9 cellular contexts compared by ENCODE assay signal in the genomic region with DNA sequence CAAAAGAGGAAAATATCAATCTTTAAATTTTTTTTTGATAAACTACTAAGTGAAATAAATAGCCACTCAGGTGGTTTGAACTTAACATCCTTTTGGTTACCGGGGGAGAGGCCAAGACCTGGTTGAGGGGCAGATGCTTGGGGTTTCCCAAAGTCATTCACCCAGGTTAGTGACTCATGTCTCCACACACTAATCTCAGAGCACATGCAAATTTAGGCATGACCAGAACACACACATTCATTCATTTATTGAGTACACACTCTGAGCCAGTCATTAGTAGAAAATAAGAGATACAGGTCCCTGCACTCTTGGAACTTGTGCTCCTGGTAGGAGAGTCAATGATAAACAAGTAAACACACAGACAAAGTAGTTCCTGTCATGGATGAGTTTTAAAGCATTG. TPM values are rescaled to one million over a fixed set of nuclear protein-coding genes. Genes with fewer than 3 reads are reported as not detected.
A peak's percentile ranks its signal among the peaks of the same experiment; 100 is the strongest.
DNase-seq lines count a peak whose midpoint lies in the region; ATAC-seq and TF ChIP-seq lines count a peak whose summit lies in the region.
"Had no signal": no experiment of that assay in that cellular context is flagged by ENCODE, and none has a peak within 500 bp of the region (broad histone marks: within the 10 kb centered on the region; RNA-seq: fewer than 3 reads in every experiment).

No MANE protein-coding gene starts in this region.

- H3K4me1 ChIP-seq in trophoblast cell (ENCODE audit: control insufficient read depth in 1 of 2, insufficient read depth in 2 of 2, low read length in 2 of 2): no peaks in the 10 kb centered on the region
- H3K4me1 ChIP-seq in GM23248 (ENCODE audit: insufficient read depth): no peaks in the 10 kb centered on the region

- no peaks in the 10 kb centered on the region for H4K20me1 ChIP-seq in GM23248 (ENCODE audit: insufficient read depth)

- no peak overlapping the region for H4K8ac ChIP-seq in trophoblast cell (ENCODE audit: low read depth, low read length)

- H3K27me3 ChIP-seq in trophoblast cell (ENCODE audit: insufficient read depth, low read length): peaks cover 2% of the 10 kb centered on the region
- H3K27me3 ChIP-seq in GM23248 (replicated peaks; ENCODE audit: insufficient read depth): no peaks in the 10 kb centered on the region

- H3K4ac ChIP-seq in trophoblast cell (ENCODE audit: low read depth, low read length): no peak overlapping the region

- no peak overlapping the region for H3K4me2 ChIP-seq in trophoblast cell (ENCODE audit: low read length)
- no peak overlapping the region for H3K4me2 ChIP-seq in GM23248 (ENCODE audit: unreplicated experiment)

- no peak overlapping the region for H4K12ac ChIP-seq in trophoblast cell (ENCODE audit: low read depth, low read length)

- no peak overlapping the region for H2AK5ac ChIP-seq in trophoblast cell (ENCODE audit: low read length)

- H3K36me3 Mint-ChIP-seq in natural killer cell treated with Interleukin-12 subunit alpha and Interleukin-12 subunit beta and Interleukin-15 and Interleukin-18, amount 100 ng/mL, for 72 hours: no peaks in the 10 kb centered on the region
- no peaks in the 10 kb centered on the region for H3K36me3 Mint-ChIP-seq in natural killer cell
- peaks cover 4 to 10% of the 10 kb centered on the region in 2 donors for H3K36me3 Mint-ChIP-seq in stimulated activated naive B cell treated with anti-CD40 and anti-IgM and Interleukin-4, amounts not matched to agents 10 μg/mL and 1 μg/mL and 100 μg/mL, for 72 hours

- H3K18ac ChIP-seq in trophoblast cell (ENCODE audit: low read length): no peak overlapping the region

- no peak overlapping the region for H3K14ac ChIP-seq in trophoblast cell (ENCODE audit: low read length)

- peak; percentile 66 to 88 for ATAC-seq in natural killer cell treated with Interleukin-12 subunit alpha and Interleukin-12 subunit beta and Interleukin-15 and Interleukin-18, amount 100 ng/mL, for 72 hours
- ATAC-seq in natural killer cell (no peak), GM21619 (IDR thresholded peaks at IDR 0.05; ENCODE audit: unreplicated experiment) (peak; percentile 88), HG03354 (IDR thresholded peaks at IDR 0.05; ENCODE audit: poor library complexity, severe bottlenecking, unreplicated experiment) (peak; percentile 91)
- ATAC-seq in stimulated activated naive B cell treated with anti-CD40 and anti-IgM and Interleukin-4, amounts not matched to agents 10 μg/mL and 1 μg/mL and 100 μg/mL, for 72 hours (replicated peaks): peak; percentile 99 to 100

- in situ Hi-C loops in GM23248 (cut with MboI): no loop called here

- no peak overlapping the region for H4K91ac ChIP-seq in trophoblast cell (ENCODE audit: low read depth, low read length)

- no peaks in the 10 kb centered on the region for H3K79me2 ChIP-seq in trophoblast cell (ENCODE audit: control insufficient read depth, insufficient read depth, low read length, poor library complexity)
- H3K79me2 ChIP-seq in GM23248 (ENCODE audit: insufficient read depth): no peaks in the 10 kb centered on the region

- intact Hi-C loops in natural killer cell (cut with micrococcal nuclease): no loop called here

- no peak overlapping the region for H3K23ac ChIP-seq in trophoblast cell (ENCODE audit: low read length)

- H3K4me1 Mint-ChIP-seq in natural killer cell treated with Interleukin-12 subunit alpha and Interleukin-12 subunit beta and Interleukin-15 and Interleukin-18, amount 100 ng/mL, for 72 hours (ENCODE audit: low read depth in 2 of 2): no peaks in the 10 kb centered on the region
- H3K4me1 Mint-ChIP-seq in natural killer cell: no peaks in the 10 kb centered on the region
- peaks cover 39 to 46% of the 10 kb centered on the region in 2 donors for H3K4me1 Mint-ChIP-seq in stimulated activated naive B cell treated with anti-CD40 and anti-IgM and Interleukin-4, amounts not matched to agents 10 μg/mL and 1 μg/mL and 100 μg/mL, for 72 hours

- H3K27ac ChIP-seq in trophoblast cell (ENCODE audit: low read depth, low read length) (no peak overlapping the region), GM23248 (no peak overlapping the region)

- H2BK12ac ChIP-seq in trophoblast cell (ENCODE audit: low read length): no peak overlapping the region

- DNase-seq in natural killer cell treated with Interleukin-12 subunit alpha and Interleukin-12 subunit beta and Interleukin-15 and Interleukin-18, amount 100 ng/mL, for 72 hours (ENCODE audit: low spot score): no peak
- no peak for DNase-seq in natural killer cell
- peak; percentile 67 for DNase-seq in stimulated activated naive B cell treated with anti-CD40 and anti-IgM and Interleukin-4, amounts not matched to agents 10 μg/mL and 1 μg/mL and 100 μg/mL, for 72 hours
- DNase-seq in trophoblast cell: no peak
- no peak for DNase-seq in retina
- DNase-seq in GM23248: no peak

- no peaks in the 10 kb centered on the region for H3K9me2 ChIP-seq in GM23248 (ENCODE audit: insufficient read depth)

- no CpG with 5 or more reads among the region's 1 CpG for WGBS in trophoblast cell (ENCODE audit: extremely low coverage, insufficient coverage, insufficient read length)
- 17 to 18% methylated on average over 1 of the region's 1 CpG for WGBS in GM23248 (ENCODE audit: low coverage in 1 of 2, low lambda C conversion rate in 2 of 2, missing lambda C conversion rate in 2 of 2), 2 experiments

- no peak overlapping the region for H3K4me3 Mint-ChIP-seq in natural killer cell treated with Interleukin-12 subunit alpha and Interleukin-12 subunit beta and Interleukin-15 and Interleukin-18, amount 100 ng/mL, for 72 hours
- no peak overlapping the region for H3K4me3 Mint-ChIP-seq in natural killer cell
- H3K4me3 Mint-ChIP-seq in stimulated activated naive B cell treated with anti-CD40 and anti-IgM and Interleukin-4, amounts not matched to agents 10 μg/mL and 1 μg/mL and 100 μg/mL, for 72 hours: no peak overlapping the region

- H3K9ac ChIP-seq in trophoblast cell (ENCODE audit: low read length) (no peak overlapping the region), GM23248 (no peak overlapping the region)

- H2BK120ac ChIP-seq in trophoblast cell (ENCODE audit: insufficient read depth, low read length, poor library complexity): no peak overlapping the region

- peaks cover 4% of the 10 kb centered on the region for H3K9me3 Mint-ChIP-seq in natural killer cell treated with Interleukin-12 subunit alpha and Interleukin-12 subunit beta and Interleukin-15 and Interleukin-18, amount 100 ng/mL, for 72 hours
- H3K9me3 Mint-ChIP-seq in natural killer cell: no peaks in the 10 kb centered on the region
- H3K9me3 Mint-ChIP-seq in stimulated activated naive B cell treated with anti-CD40 and anti-IgM and Interleukin-4, amounts not matched to agents 10 μg/mL and 1 μg/mL and 100 μg/mL, for 72 hours: peaks cover 6% of the 10 kb centered on the region in 2 donors

- H3F3A ChIP-seq in GM23248 (ENCODE audit: insufficient read depth): no peaks in the 10 kb centered on the region

- H3K79me1 ChIP-seq in trophoblast cell (ENCODE audit: low read length): no peaks in the 10 kb centered on the region

- no peak overlapping the region for H3K4me3 ChIP-seq in trophoblast cell (ENCODE audit: low read depth, low read length)
- H3K4me3 ChIP-seq in GM23248: no peak overlapping the region

- TF ChIP-seq CTCF in natural killer cell (IDR thresholded peaks at IDR 0.05): no peak

- peaks cover 13 to 23% of the 10 kb centered on the region in 2 donors for H3K27me3 Mint-ChIP-seq in natural killer cell treated with Interleukin-12 subunit alpha and Interleukin-12 subunit beta and Interleukin-15 and Interleukin-18, amount 100 ng/mL, for 72 hours
- H3K27me3 Mint-ChIP-seq in natural killer cell (ENCODE audit: low read depth in 2 of 2): peaks cover 5 to 9% of the 10 kb centered on the region in 2 donors
- no peaks in the 10 kb centered on the region for H3K27me3 Mint-ChIP-seq in stimulated activated naive B cell treated with anti-CD40 and anti-IgM and Interleukin-4, amounts not matched to agents 10 μg/mL and 1 μg/mL and 100 μg/mL, for 72 hours

- no peak overlapping the region for H2AFZ ChIP-seq in trophoblast cell (ENCODE audit: insufficient read depth, low read length, poor library complexity)
- no peak overlapping the region for H2AFZ ChIP-seq in GM23248

- H3K9me3 ChIP-seq in trophoblast cell (ENCODE audit: insufficient read depth, low read depth, low read length) (no peaks in the 10 kb centered on the region), GM23248 (ENCODE audit: low read depth) (no peaks in the 10 kb centered on the region)

- H3K36me3 ChIP-seq in trophoblast cell (ENCODE audit: control insufficient read depth in 1 of 2, insufficient read depth in 2 of 2, low read length in 2 of 2) (no peaks in the 10 kb centered on the region), GM23248 (ENCODE audit: low read depth) (no peaks in the 10 kb centered on the region)

- H3K27ac Mint-ChIP-seq in natural killer cell treated with Interleukin-12 subunit alpha and Interleukin-12 subunit beta and Interleukin-15 and Interleukin-18, amount 100 ng/mL, for 72 hours: no peak overlapping the region
- H3K27ac Mint-ChIP-seq in natural killer cell: no peak overlapping the region
- H3K27ac Mint-ChIP-seq in stimulated activated naive B cell treated with anti-CD40 and anti-IgM and Interleukin-4, amounts not matched to agents 10 μg/mL and 1 μg/mL and 100 μg/mL, for 72 hours: no peak overlapping the region

- no peak overlapping the region for H2BK5ac ChIP-seq in trophoblast cell (ENCODE audit: low read depth, low read length, poor library complexity)

RNA-seq across cellular contexts. Expression of a gene that starts 7.3 kb away (rescaled TPM):
- total RNA-seq in natural killer cell treated with Interleukin-12 subunit alpha and Interleukin-12 subunit beta and Interleukin-15 and Interleukin-18, amount 100 ng/mL, for 72 hours: under 1 TPM in 1 of 2 donors, not detected in 1; 0.59 TPM
- total RNA-seq in natural killer cell: under 1 TPM in 1 of 3 donors, not detected in 2; 0.28 TPM
- polyA plus RNA-seq in trophoblast cell (2013): 0.15 TPM in 2 replicates
- total RNA-seq in GM23248 (2014; rRNA removed; shearing (Covaris generic)): not detected in 2 replicates
- not detected in 2 replicates for polyA plus RNA-seq in GM23248 (2016; fragmentation: Nextera tagmentation; extraction: Ambion mirVana)
- total RNA-seq: chondrocyte had no signal

RNA-seq across cellular contexts. Expression of a gene that starts 40.4 kb away (rescaled TPM):
- 1 to 10 TPM; 3.2 to 4.5 TPM for total RNA-seq in natural killer cell treated with Interleukin-12 subunit alpha and Interleukin-12 subunit beta and Interleukin-15 and Interleukin-18, amount 100 ng/mL, for 72 hours
- total RNA-seq in natural killer cell: 1 to 10 TPM; 2.1 to 6.9 (median 4.7) TPM
- polyA plus RNA-seq in trophoblast cell (2013): 0.03 TPM in 1 of 2 replicates, not detected in the other
- total RNA-seq in GM23248 (2014; rRNA removed; shearing (Covaris generic)): not detected in 2 replicates
- not detected in 2 replicates for polyA plus RNA-seq in GM23248 (2016; fragmentation: Nextera tagmentation; extraction: Ambion mirVana)
- total RNA-seq: chondrocyte had no signal

Comparison
In these comparisons a context has a peak if more than half of its experiments do, and no peak if none do; other contexts are left out.
1. ATAC-seq: peak in natural killer cell treated with Interleukin-12 subunit alpha and Interleukin-12 subunit beta and Interleukin-15 and Interleukin-18, amount 100 ng/mL, for 72 hours (2 of 2), GM21619 (single experiment), HG03354 (single experiment) and stimulated activated naive B cell treated with anti-CD40 and anti-IgM and Interleukin-4, amounts not matched to agents 10 μg/mL and 1 μg/mL and 100 μg/mL, for 72 hours (2 of 2); none in natural killer cell (0 of 3).